In genomic region chr4:103318327-103318726, GRCh38 we compare ENCODE assay signal across 20 cellular contexts.
DNase-seq lines count a peak whose midpoint lies in the region; ATAC-seq, FAIRE-seq and TF ChIP-seq lines count a peak whose summit lies in the region.
"Had no signal": no experiment of that assay in that cellular context is flagged by ENCODE, and none has a peak within 500 bp of the region (broad histone marks: within the 10 kb centered on the region; RNA-seq: fewer than 3 reads in every experiment).

No MANE protein-coding gene starts in this region.

- CTCF ChIA-PET in HepG2 (lab: Yijun Ruan, JAX; ENCODE audit: low intra/inter-chr PET ratio, low total read pairs), result no interaction called here

- TF ChIP-seq CTCF in H9 (conservative IDR thresholded peaks at IDR 0.05) (0 out of 3 replicates have a peak, but pooled peaks have one; percentile 30), endodermal cell (conservative IDR thresholded peaks at IDR 0.05) (no peak), HepG2 (CRISPR knock-in tag; IDR thresholded peaks at IDR 0.05) (no peak)

- H3K9ac ChIP-seq in H9 (ENCODE audit: extremely low read depth, insufficient read length, low read length) (no peak overlapping the region), endodermal cell (ENCODE audit: extremely low read depth, low read length, poor library complexity, severe bottlenecking) (no peak overlapping the region), neuronal stem cell (ENCODE audit: low read depth, low read length, poor library complexity) (no peak overlapping the region), HepG2 (ENCODE audit: insufficient read depth, low read depth, low read length) (no peak overlapping the region)

- ATAC-seq in HepG2, result no peak
- ATAC-seq in GM21619 (IDR thresholded peaks at IDR 0.05; ENCODE audit: unreplicated experiment), result no peak
- ATAC-seq: CD8-positive, alpha-beta T cell; GM12878; HCT116 had no signal

- H3K36me3 Mint-ChIP-seq in H9 (ENCODE audit: insufficient read depth in 1 of 3, low read depth in 3 of 3) (peaks cover 11 to 18% (median 13%) of the 10 kb centered on the region in 3 experiments), endodermal cell (ENCODE audit: low read depth) (peaks cover 11% of the 10 kb centered on the region)
- H3K36me3 Mint-ChIP-seq: CD4-positive, CD25-positive, alpha-beta regulatory T cell; CD8-positive, alpha-beta T cell had no signal

- no peak for TF ChIP-seq RAD21 in HepG2 (CRISPR knock-in tag; IDR thresholded peaks at IDR 0.05)

- no peak overlapping the region for H3K27ac ChIP-seq in H9 (ENCODE audit: insufficient read length, low read depth, low read length)
- H3K27ac ChIP-seq in endodermal cell (ENCODE audit: low read depth, low read length), result no peak overlapping the region
- no peak overlapping the region for H3K27ac ChIP-seq in neuronal stem cell (replicated peaks; ENCODE audit: low read length)
- H3K27ac ChIP-seq in HepG2 (ENCODE audit: extremely low read length, insufficient read depth, low read length), result no peak overlapping the region
- H3K27ac ChIP-seq: C4-2B had no signal

- no peak overlapping the region for H4K8ac ChIP-seq in H9 (replicated peaks; ENCODE audit: insufficient read length, low read depth, low read length)
- no peak overlapping the region for H4K8ac ChIP-seq in neuronal stem cell (ENCODE audit: low read depth, low read length)

- H3K4me3 ChIP-seq in endodermal cell (ENCODE audit: low read length) (no peak overlapping the region), neuronal stem cell (ENCODE audit: low read length in 2 of 2) (no peak overlapping the region), HepG2 (replicated peaks in 1 of 3; ENCODE audit: insufficient read depth in 1 of 3, low read depth in 2 of 3, low read length in 3 of 3) (no peak overlapping the region)
- H3K4me3 ChIP-seq: GM12878 had no signal

- H3K4ac ChIP-seq in H9 (ENCODE audit: low read depth, low read length) (no peak overlapping the region), neuronal stem cell (ENCODE audit: low read length) (no peak overlapping the region)

- no peaks in the 10 kb centered on the region for H4K20me1 ChIP-seq in H9 (ENCODE audit: control insufficient read depth, insufficient read depth, insufficient read length)
- no peaks in the 10 kb centered on the region for H4K20me1 ChIP-seq in HepG2 (ENCODE audit: insufficient read depth, low read length)

- no peak overlapping the region for H4K5ac ChIP-seq in H9 (ENCODE audit: insufficient read length, low read depth, low read length)

- no peaks in the 10 kb centered on the region for H3K79me1 ChIP-seq in H9 (ENCODE audit: insufficient read depth, low read depth, low read length, poor library complexity, severe bottlenecking)
- H3K79me1 ChIP-seq in neuronal stem cell (ENCODE audit: low read depth, low read length), result no peaks in the 10 kb centered on the region

- no peak overlapping the region for H3K18ac ChIP-seq in H9 (ENCODE audit: insufficient read length, low read depth, low read length)
- no peak overlapping the region for H3K18ac ChIP-seq in neuronal stem cell (ENCODE audit: low read length)

- no CpG with 5 or more reads among the region's 3 CpGs for WGBS in H9 (ENCODE audit: extremely low coverage, insufficient read length, low lambda C conversion rate)
- 82 to 85% methylated on average over 3 of the region's 3 CpGs for WGBS in endodermal cell (ENCODE audit: insufficient coverage in 1 of 2, insufficient read length in 1 of 2), 2 experiments
- WGBS in neuronal stem cell (ENCODE audit: extremely low coverage in 2 of 2, insufficient read length in 2 of 2, insufficient replicate concordance in 1 of 2), 2 donors, result no CpG with 5 or more reads among the region's 3 CpGs
- 94% methylated on average over 3 of the region's 3 CpGs for WGBS in HepG2 (ENCODE audit: low lambda C conversion rate)

- H3K4me1 ChIP-seq in H9 (ENCODE audit: insufficient read depth, low read length), result no peaks in the 10 kb centered on the region
- H3K4me1 ChIP-seq in endodermal cell (ENCODE audit: control insufficient read depth, insufficient read depth, low read length), result no peaks in the 10 kb centered on the region
- no peaks in the 10 kb centered on the region for H3K4me1 ChIP-seq in neuronal stem cell (ENCODE audit: control insufficient read depth in 2 of 2, insufficient read depth in 1 of 2, low read depth in 1 of 2, low read length in 2 of 2)
- no peaks in the 10 kb centered on the region for H3K4me1 ChIP-seq in HepG2 (ENCODE audit: insufficient read depth, low read length)
- H3K4me1 ChIP-seq: Caco-2 had no signal

- H3K4me1 Mint-ChIP-seq in H9 (peaks cover 13 to 19% of the 10 kb centered on the region in 2 experiments), endodermal cell (peaks cover 8% of the 10 kb centered on the region)
- H3K4me1 Mint-ChIP-seq: CD4-positive, CD25-positive, alpha-beta regulatory T cell had no signal

- no peak for TF ChIP-seq POLR2A in HepG2 (IDR thresholded peaks at IDR 0.05; ENCODE audit: insufficient read depth in 1 of 2, low read depth in 2 of 2, low read length in 2 of 2)

- H2BK15ac ChIP-seq in H9 (ENCODE audit: low read depth, low read length) (no peak overlapping the region), neuronal stem cell (ENCODE audit: low read length) (no peak overlapping the region)

- no peak overlapping the region for H3K56ac ChIP-seq in H9 (ENCODE audit: insufficient read length, low read depth, low read length)

- BruUV-seq in HepG2 (replicated peaks; lab: Mats Ljungman, UMichigan), result no TSS peak

- in situ Hi-C loops in HepG2 (cut with HindIII; ENCODE audit: extremely low pct_ligation_motif_present, low pct_unique_long_range_greater_than_20kb), result no loop called here

- H3K9me3 ChIP-seq in H9 (ENCODE audit: control insufficient read depth, low read depth, low read length) (no peaks in the 10 kb centered on the region), endodermal cell (ENCODE audit: control insufficient read depth, low read length) (peaks cover 20% of the 10 kb centered on the region), neuronal stem cell (replicated peaks in 1 of 2; ENCODE audit: control insufficient read depth in 2 of 2, insufficient read depth in 1 of 2, low read depth in 1 of 2, low read length in 2 of 2) (peaks cover 2 to 16% of the 10 kb centered on the region in 2 donors), HepG2 (ENCODE audit: low read length) (peaks cover 17% of the 10 kb centered on the region; the same call in 1 of the 2 replicates)
- H3K9me3 ChIP-seq: Caco-2 had no signal

- TF ChIP-seq EP300 in HepG2 (IDR thresholded peaks at IDR 0.05; ENCODE audit: low read depth in 2 of 2, low read length in 2 of 2) (no peak), HepG2 (CRISPR knock-in tag; IDR thresholded peaks at IDR 0.05; ENCODE audit: borderline replicate concordance) (no peak)

- H3K79me2 ChIP-seq in H9 (ENCODE audit: insufficient read depth, low read length) (no peaks in the 10 kb centered on the region), HepG2 (ENCODE audit: insufficient read depth, low read length) (peaks cover 2% of the 10 kb centered on the region)

- POLR2A ChIA-PET in HepG2 (lab: Yijun Ruan, JAX), result no interaction called here

- H2BK5ac ChIP-seq in H9 (ENCODE audit: insufficient read length, low read length) (no peak overlapping the region), neuronal stem cell (ENCODE audit: low read length) (no peak overlapping the region)

- no peak overlapping the region for H2BK120ac ChIP-seq in H9 (ENCODE audit: low read depth, low read length, poor library complexity, severe bottlenecking)
- H2BK120ac ChIP-seq in neuronal stem cell (ENCODE audit: low read depth, low read length), result no peak overlapping the region

- H3K4me2 ChIP-seq in H9 (ENCODE audit: insufficient read depth, insufficient read length, low read length) (no peak overlapping the region), neuronal stem cell (ENCODE audit: insufficient read depth, low read length, poor library complexity, severe bottlenecking) (no peak overlapping the region), HepG2 (ENCODE audit: low read depth, low read length) (no peak overlapping the region)

- no peak overlapping the region for H2AFZ ChIP-seq in H9 (ENCODE audit: low read length)
- H2AFZ ChIP-seq in neuronal stem cell (ENCODE audit: low read length), result peak overlapping the region; percentile 62
- H2AFZ ChIP-seq in HepG2 (ENCODE audit: low read length), result no peak overlapping the region

- no peaks in the 10 kb centered on the region for H3K27me3 ChIP-seq in H9 (ENCODE audit: insufficient read depth, low read length)
- no peaks in the 10 kb centered on the region for H3K27me3 ChIP-seq in endodermal cell (ENCODE audit: control insufficient read depth, insufficient read depth, low read length, poor library complexity, severe bottlenecking)
- H3K27me3 ChIP-seq in neuronal stem cell (ENCODE audit: control insufficient read depth in 3 of 3, insufficient read depth in 3 of 3, low read depth in 1 of 3, low read length in 3 of 3), result no peaks in the 10 kb centered on the region
- H3K27me3 ChIP-seq in HepG2 (ENCODE audit: control insufficient read depth in 1 of 2, insufficient read depth in 2 of 2, low read length in 2 of 2), result no peaks in the 10 kb centered on the region

- intact Hi-C loops in HepG2 (cut with micrococcal nuclease; ENCODE audit: unreplicated experiment), result no loop called here

- H3K36me3 ChIP-seq in endodermal cell (ENCODE audit: control insufficient read depth, insufficient read depth, low read length), result no peaks in the 10 kb centered on the region
- no peaks in the 10 kb centered on the region for H3K36me3 ChIP-seq in neuronal stem cell (replicated peaks in 1 of 2; ENCODE audit: control insufficient read depth in 2 of 2, insufficient read depth in 2 of 2, low read length in 2 of 2)
- H3K36me3 ChIP-seq in HepG2 (replicated peaks in 1 of 2; ENCODE audit: control insufficient read depth in 1 of 2, insufficient read depth in 2 of 2, low read length in 2 of 2), result no peaks in the 10 kb centered on the region

- H3K9me3 Mint-ChIP-seq in H9 (peaks cover 20% of the 10 kb centered on the region in 2 experiments), endodermal cell (peaks cover 27% of the 10 kb centered on the region)

- H3K23ac ChIP-seq in H9 (ENCODE audit: insufficient read length, low read depth, low read length) (no peak overlapping the region), neuronal stem cell (ENCODE audit: low read depth, low read length, poor library complexity) (no peak overlapping the region)

- H2BK20ac ChIP-seq in H9 (ENCODE audit: low read depth, low read length, poor library complexity, severe bottlenecking), result no peak overlapping the region

- no peak for FAIRE-seq in HepG2 (lab: Jason Lieb, UNC)
- FAIRE-seq: GM12878, GM19239 had no signal

- H3K27ac Mint-ChIP-seq in H9 (0 out of 7 replicates have a peak overlapping the region, but pooled peaks of 1 of the 3 experiments have one; percentile 45), endodermal cell (no peak overlapping the region)
- H3K27ac Mint-ChIP-seq: CD4-positive, CD25-positive, alpha-beta regulatory T cell; CD8-positive, alpha-beta T cell had no signal

- H3T11ph ChIP-seq in H9 (ENCODE audit: low read length), result no peak overlapping the region

- H3K4me3 Mint-ChIP-seq in H9 (no peak overlapping the region), endodermal cell (no peak overlapping the region)
- H3K4me3 Mint-ChIP-seq: CD4-positive, CD25-positive, alpha-beta regulatory T cell; CD8-positive, alpha-beta T cell had no signal

- no peak overlapping the region for H2AK5ac ChIP-seq in H9 (ENCODE audit: insufficient read length, low read length)
- H2AK5ac ChIP-seq in neuronal stem cell (ENCODE audit: low read depth, low read length), result no peak overlapping the region

- H3K27me3 Mint-ChIP-seq in H9 (ENCODE audit: low read depth) (no peaks in the 10 kb centered on the region), endodermal cell (ENCODE audit: insufficient read depth) (no peaks in the 10 kb centered on the region)
- H3K27me3 Mint-ChIP-seq: CD4-positive, CD25-positive, alpha-beta regulatory T cell had no signal

- H2BK12ac ChIP-seq in H9 (ENCODE audit: insufficient read length, low read depth, low read length) (no peak overlapping the region), neuronal stem cell (ENCODE audit: low read length) (no peak overlapping the region)

- H4K91ac ChIP-seq in H9 (ENCODE audit: insufficient read length, low read depth, low read length), result no peak overlapping the region
- H4K91ac ChIP-seq in neuronal stem cell (ENCODE audit: low read depth, low read length, poor library complexity), result no peak overlapping the region

- H3K23me2 ChIP-seq in H9 (ENCODE audit: insufficient read length, low read depth, low read length, poor library complexity, severe bottlenecking), result no peaks in the 10 kb centered on the region

- no peak overlapping the region for H3K14ac ChIP-seq in H9 (ENCODE audit: insufficient read depth, low read length)
- no peak overlapping the region for H3K14ac ChIP-seq in neuronal stem cell (ENCODE audit: low read length)

- DNase-seq in H9 (no peak), endodermal cell (peak; percentile 60), iPS-NIHi7 (ENCODE audit: extremely low spot score) (peak; percentile 34), neuronal stem cell (ENCODE audit: low spot score) (no peak), NK-92 (lab: John Stamatoyannopoulos, UW; ENCODE audit: unreplicated experiment) (no peak), HepG2 (ENCODE audit: low spot score) (no peak), C1 segment of cervical spinal cord (lab: John Stamatoyannopoulos, UW) (no peak)
- DNase-seq: Caco-2; CD4-positive, CD25-positive, alpha-beta regulatory T cell; CD8-positive, alpha-beta T cell; DMS153; DND-41; GDM1; GOT3; H7 had no signal

Comparison
In these comparisons a context has a peak if more than half of its experiments do, and no peak if none do; other contexts are left out.
1. DNase-seq: peak in endodermal cell (single experiment) and iPS-NIHi7 (single experiment); none in H9 (single experiment), neuronal stem cell (single experiment), NK-92 (single experiment), HepG2 (single experiment) and C1 segment of cervical spinal cord (0 of 14).